In genomic region chrX:11103751-11104150, GRCh38 we compare ENCODE assay signal across 15 cellular contexts. TPM values are rescaled to one million over a fixed set of nuclear protein-coding genes. Genes with fewer than 3 reads are reported as not detected.
DNase-seq lines count a peak whose midpoint lies in the region; ATAC-seq and TF ChIP-seq lines count a peak whose summit lies in the region.
"Had no signal": no experiment of that assay in that cellular context is flagged by ENCODE, and none has a peak within 500 bp of the region (broad histone marks: within the 10 kb centered on the region; RNA-seq: fewer than 3 reads in every experiment).

No MANE protein-coding gene starts in this region.

- CTCF ChIA-PET in activated CD8-positive, alpha-beta memory T cell treated with anti-CD3 and anti-CD28 coated beads, Interleukin-2, amount 10 ng/mL, durations not matched to agents 7 days and 5 days (lab: Charles Lee) = no interaction called here

- no peak overlapping the region for H3K4me3 ChIP-seq in epithelial cell of esophagus (ENCODE audit: low read length)
- H3K4me3 ChIP-seq: BLaER1, HAP-1 had no signal

- ATAC-seq in activated CD8-positive, alpha-beta memory T cell treated with anti-CD3 and anti-CD28 coated beads, Interleukin-2, amount 10 ng/mL, durations not matched to agents 7 days and 5 days = peak; percentile 27
- ATAC-seq in stimulated activated naive CD8-positive, alpha-beta T cell treated with anti-CD3 and anti-CD28 coated beads, Interleukin-15, amount 100 ng/mL, for 72 hours = peak; percentile 78
- no peak for ATAC-seq in stimulated activated naive CD8-positive, alpha-beta T cell treated with anti-CD3 and anti-CD28 coated beads, Interleukin-15, Interleukin-2, amounts not matched to agents 100 U/mL and 50 U/mL, for 24 hours
- no peak for ATAC-seq in HG02870 (IDR thresholded peaks at IDR 0.05; ENCODE audit: unreplicated experiment)

- TF ChIP-seq CTCF in epithelial cell of esophagus (IDR thresholded peaks at IDR 0.05; ENCODE audit: insufficient read depth, low read depth, low read length, missing control alignments) = no peak

- no peak overlapping the region for H3K27ac ChIP-seq in caudate nucleus (ENCODE audit: low read depth, low read length)
- H3K27ac ChIP-seq: BLaER1 had no signal

- H3K36me3 Mint-ChIP-seq in activated CD8-positive, alpha-beta memory T cell treated with anti-CD3 and anti-CD28 coated beads, Interleukin-2, amount 10 ng/mL, durations not matched to agents 7 days and 5 days = peaks cover 5% of the 10 kb centered on the region
- H3K36me3 Mint-ChIP-seq: CD14-positive monocyte; CD4-positive, alpha-beta memory T cell had no signal

- H3K4me1 Mint-ChIP-seq in activated CD8-positive, alpha-beta memory T cell treated with anti-CD3 and anti-CD28 coated beads, Interleukin-2, amount 10 ng/mL, durations not matched to agents 7 days and 5 days = peaks cover 10% of the 10 kb centered on the region
- no peaks in the 10 kb centered on the region for H3K4me1 Mint-ChIP-seq in stimulated activated naive CD8-positive, alpha-beta T cell treated with anti-CD3 and anti-CD28 coated beads, Interleukin-15, amount 100 ng/mL, for 72 hours
- H3K4me1 Mint-ChIP-seq: CD4-positive, alpha-beta memory T cell had no signal

- H3K27me3 Mint-ChIP-seq in activated CD8-positive, alpha-beta memory T cell treated with anti-CD3 and anti-CD28 coated beads, Interleukin-2, amount 10 ng/mL, durations not matched to agents 7 days and 5 days = no peaks in the 10 kb centered on the region
- H3K27me3 Mint-ChIP-seq in stimulated activated naive CD8-positive, alpha-beta T cell treated with anti-CD3 and anti-CD28 coated beads, Interleukin-15, amount 100 ng/mL, for 72 hours = no peaks in the 10 kb centered on the region
- H3K27me3 Mint-ChIP-seq: CD4-positive, alpha-beta memory T cell had no signal

- H3K4me3 Mint-ChIP-seq in activated CD8-positive, alpha-beta memory T cell treated with anti-CD3 and anti-CD28 coated beads, Interleukin-2, amount 10 ng/mL, durations not matched to agents 7 days and 5 days = no peak overlapping the region
- H3K4me3 Mint-ChIP-seq in stimulated activated naive CD8-positive, alpha-beta T cell treated with anti-CD3 and anti-CD28 coated beads, Interleukin-15, amount 100 ng/mL, for 72 hours = no peak overlapping the region
- H3K4me3 Mint-ChIP-seq: CD14-positive monocyte; CD4-positive, alpha-beta memory T cell had no signal

- H3K27ac Mint-ChIP-seq in activated CD8-positive, alpha-beta memory T cell treated with anti-CD3 and anti-CD28 coated beads, Interleukin-2, amount 10 ng/mL, durations not matched to agents 7 days and 5 days = no peak overlapping the region
- no peak overlapping the region for H3K27ac Mint-ChIP-seq in stimulated activated naive CD8-positive, alpha-beta T cell treated with anti-CD3 and anti-CD28 coated beads, Interleukin-15, amount 100 ng/mL, for 72 hours
- H3K27ac Mint-ChIP-seq: CD4-positive, alpha-beta memory T cell had no signal

- no peak for DNase-seq in activated CD8-positive, alpha-beta memory T cell treated with anti-CD3 and anti-CD28 coated beads, Interleukin-2, amount 10 ng/mL, durations not matched to agents 7 days and 5 days
- DNase-seq in activated CD8-positive, alpha-beta memory T cell treated with anti-CD3 and anti-CD28 coated beads, Interleukin-2, amount 50 U/mL, for 48 hours = no peak
- no peak for DNase-seq in stimulated activated naive CD8-positive, alpha-beta T cell treated with anti-CD3 and anti-CD28 coated beads, Interleukin-15, amount 100 ng/mL, for 72 hours
- no peak for DNase-seq in stimulated activated naive CD8-positive, alpha-beta T cell treated with anti-CD3 and anti-CD28 coated beads, Interleukin-15, Interleukin-2, amounts not matched to agents 100 U/mL and 50 U/mL, for 24 hours
- DNase-seq in epithelial cell of esophagus (ENCODE audit: low read depth) = peak; percentile 6
- DNase-seq in caudate nucleus (lab: John Stamatoyannopoulos, UW) = no peak
- DNase-seq: 8988T; CD4-positive, alpha-beta memory T cell; DMS153; DMS79 treated with DMSO at 0.1 percent for 48 hours; GF-D8 had no signal

- H3K9me3 Mint-ChIP-seq in activated CD8-positive, alpha-beta memory T cell treated with anti-CD3 and anti-CD28 coated beads, Interleukin-2, amount 10 ng/mL, durations not matched to agents 7 days and 5 days (ENCODE audit: low read depth) = no peaks in the 10 kb centered on the region
- H3K9me3 Mint-ChIP-seq in stimulated activated naive CD8-positive, alpha-beta T cell treated with anti-CD3 and anti-CD28 coated beads, Interleukin-15, amount 100 ng/mL, for 72 hours = no peaks in the 10 kb centered on the region

RNA-seq across cellular contexts. Expression of gene HCCS, which starts 7.4 kb away (rescaled TPM):
- total RNA-seq in activated CD8-positive, alpha-beta memory T cell treated with anti-CD3 and anti-CD28 coated beads, Interleukin-2, amount 10 ng/mL, durations not matched to agents 7 days and 5 days = 10 to 100 TPM; 18.9 to 25.9 TPM

Comparison
In these comparisons a context has a peak if more than half of its experiments do, and no peak if none do; other contexts are left out.
1. ATAC-seq: peak in activated CD8-positive, alpha-beta memory T cell treated with anti-CD3 and anti-CD28 coated beads, Interleukin-2, amount 10 ng/mL, durations not matched to agents 7 days and 5 days (single experiment) and stimulated activated naive CD8-positive, alpha-beta T cell treated with anti-CD3 and anti-CD28 coated beads, Interleukin-15, amount 100 ng/mL, for 72 hours (single experiment); none in stimulated activated naive CD8-positive, alpha-beta T cell treated with anti-CD3 and anti-CD28 coated beads, Interleukin-15, Interleukin-2, amounts not matched to agents 100 U/mL and 50 U/mL, for 24 hours (single experiment) and HG02870 (single experiment).